Comparison of ENCODE assay signal across 13 cellular contexts in genomic region chr4:120765271-120765985, GRCh38.
DNase-seq lines count a peak whose midpoint lies in the region; ATAC-seq lines count a peak whose summit lies in the region.
"Had no signal": no experiment of that assay in that cellular context is flagged by ENCODE, and none has a peak within 500 bp of the region (broad histone marks: within the 10 kb centered on the region; RNA-seq: fewer than 3 reads in every experiment).

No MANE protein-coding gene starts in this region.

- H3K79me2 ChIP-seq in trophoblast cell (ENCODE audit: control insufficient read depth, insufficient read depth, low read length, poor library complexity) = no peaks in the 10 kb centered on the region
- H3K79me2 ChIP-seq: hepatocyte had no signal

- peak overlapping the region; percentile 68 for H4K91ac ChIP-seq in trophoblast cell (ENCODE audit: low read depth, low read length)

- H3K4me1 ChIP-seq in trophoblast cell (ENCODE audit: control insufficient read depth in 1 of 2, insufficient read depth in 2 of 2, low read length in 2 of 2) = peaks cover 0 to 3% of the 10 kb centered on the region in 2 experiments

- no peak overlapping the region for H2BK12ac ChIP-seq in trophoblast cell (ENCODE audit: low read length)

- H3K27ac ChIP-seq in trophoblast cell (ENCODE audit: low read depth, low read length) = peak overlapping the region; percentile 88
- H3K27ac ChIP-seq: hepatocyte had no signal

- DNase-seq in trophoblast cell = no peak
- DNase-seq in NCI-H748 (lab: John Stamatoyannopoulos, UW; ENCODE audit: unreplicated experiment) = no peak
- DNase-seq in Ammon's horn (ENCODE audit: low spot score) = no peak
- DNase-seq: activated CD4-positive, alpha-beta T cell treated with anti-CD3 and anti-CD28 coated beads, Interleukin-2, amount 50 U/mL, for 4 hours; C1 segment of cervical spinal cord; KG1; stimulated activated CD4-positive, alpha-beta T cell treated with anti-CD3 and anti-CD28 coated beads, Interleukin-4, amount 100 ng/mL, for 1 hour had no signal

- no peak overlapping the region for H3K9ac ChIP-seq in trophoblast cell (ENCODE audit: low read length)

- H2AK5ac ChIP-seq in trophoblast cell (ENCODE audit: low read length) = no peak overlapping the region

- H3K27me3 ChIP-seq in trophoblast cell (ENCODE audit: insufficient read depth, low read length) = no peaks in the 10 kb centered on the region
- H3K27me3 ChIP-seq: hepatocyte had no signal

- no peak overlapping the region for H3K23ac ChIP-seq in trophoblast cell (ENCODE audit: low read length)

- no CpG with 5 or more reads among the region's 4 CpGs for WGBS in trophoblast cell (ENCODE audit: extremely low coverage, insufficient coverage, insufficient read length)

- no peaks in the 10 kb centered on the region for H3K9me3 ChIP-seq in trophoblast cell (ENCODE audit: insufficient read depth, low read depth, low read length)

- H2BK120ac ChIP-seq in trophoblast cell (ENCODE audit: insufficient read depth, low read length, poor library complexity) = no peak overlapping the region

- H3K4me3 ChIP-seq in trophoblast cell (ENCODE audit: low read depth, low read length) = no peak overlapping the region
- H3K4me3 ChIP-seq: hepatocyte, lung had no signal

- H3K14ac ChIP-seq in trophoblast cell (ENCODE audit: low read length) = no peak overlapping the region

- no peak overlapping the region for H3K18ac ChIP-seq in trophoblast cell (ENCODE audit: low read length)

- H3K36me3 ChIP-seq in trophoblast cell (ENCODE audit: control insufficient read depth in 1 of 2, insufficient read depth in 2 of 2, low read length in 2 of 2) = peaks cover 0 to 2% of the 10 kb centered on the region in 2 experiments

- no peak overlapping the region for H3K4ac ChIP-seq in trophoblast cell (ENCODE audit: low read depth, low read length)

- peaks cover 11% of the 10 kb centered on the region for H3K79me1 ChIP-seq in trophoblast cell (ENCODE audit: low read length)

- no peak overlapping the region for H2AFZ ChIP-seq in trophoblast cell (ENCODE audit: insufficient read depth, low read length, poor library complexity)
- H2AFZ ChIP-seq: hepatocyte had no signal

- ATAC-seq in GM18870 (IDR thresholded peaks at IDR 0.05; ENCODE audit: unreplicated experiment) (peak; percentile 70), GM21786 (IDR thresholded peaks at IDR 0.05; ENCODE audit: unreplicated experiment) (peak; percentile 64), HG03558 (IDR thresholded peaks at IDR 0.05; ENCODE audit: extremely low read depth, unreplicated experiment) (peak; percentile 66), HG03095 (IDR thresholded peaks at IDR 0.05; ENCODE audit: unreplicated experiment) (no peak)

- H2BK5ac ChIP-seq in trophoblast cell (ENCODE audit: low read depth, low read length, poor library complexity) = no peak overlapping the region

- H4K8ac ChIP-seq in trophoblast cell (ENCODE audit: low read depth, low read length) = no peak overlapping the region

- H4K12ac ChIP-seq in trophoblast cell (ENCODE audit: low read depth, low read length) = no peak overlapping the region

- H3K4me2 ChIP-seq in trophoblast cell (ENCODE audit: low read length) = no peak overlapping the region
- H3K4me2 ChIP-seq: hepatocyte had no signal
